Comparison of ENCODE assay signal across 20 cellular contexts in genomic region chr6:16278750-16279149, GRCh38.
"Had no signal": no experiment of that assay in that cellular context is flagged by ENCODE, and none has a peak within 500 bp of the region (broad histone marks: within the 10 kb centered on the region; RNA-seq: fewer than 3 reads in every experiment).

No MANE protein-coding gene starts in this region.

- H3K36me3 ChIP-seq: breast epithelium, ovary, upper lobe of right lung had no signal

- H3K4me3 ChIP-seq: breast epithelium, heart right ventricle, left lung, ovary, upper lobe of right lung had no signal

- H3K27ac ChIP-seq: breast epithelium, left lung, upper lobe of right lung had no signal

- ATAC-seq: activated CD4-positive, alpha-beta T cell treated with anti-CD3 and anti-CD28 coated beads for 36 hours; activated CD8-positive, alpha-beta memory T cell treated with anti-CD3 and anti-CD28 coated beads, Interleukin-2, amount 10 ng/mL, durations not matched to agents 7 days and 5 days; activated naive CD4-positive, alpha-beta T cell treated with anti-CD3 and anti-CD28 coated beads, Interleukin-2, amount 50 U/mL, for 72 hours had no signal

- DNase-seq: activated CD4-positive, alpha-beta T cell treated with anti-CD3 and anti-CD28 coated beads for 36 hours; activated CD4-positive, CD25-positive, alpha-beta regulatory T cell; activated CD8-positive, alpha-beta memory T cell treated with anti-CD3 and anti-CD28 coated beads, Interleukin-2, amount 10 ng/mL, durations not matched to agents 7 days and 5 days; activated CD8-positive, alpha-beta T cell treated with anti-CD3 and anti-CD28 coated beads, Interleukin-2, amount 10 ng/mL, durations not matched to agents 7 days and 5 days; activated naive CD4-positive, alpha-beta T cell; activated T-cell treated with anti-CD3 and anti-CD28 coated beads, Interleukin-2, amount 50 U/mL, for 48 hours; central memory CD4-positive, alpha-beta T cell; heart right ventricle; left lung; naive B cell; nephron progenitor cell; ovary; retina; stimulated activated naive CD4-positive, alpha-beta T cell treated with Interleukin-2 at 50 U/mL for 16 hours; T-helper 1 cell; upper lobe of right lung had no signal

- H3K4me1 ChIP-seq: breast epithelium, upper lobe of right lung had no signal

- H3K9me3 ChIP-seq: breast epithelium, heart right ventricle, left lung, ovary, upper lobe of right lung had no signal

- FAIRE-seq: endothelial cell of umbilical vein, islet of Langerhans had no signal

- H3K27me3 ChIP-seq: breast epithelium, heart right ventricle, left lung, ovary, upper lobe of right lung had no signal
